ENCODE assay signal across 8 cellular contexts in genomic region chr5:177327539-177328522, GRCh38. TPM values are rescaled to one million over a fixed set of nuclear protein-coding genes. Genes with fewer than 3 reads are reported as not detected.
DNase-seq lines count a peak whose midpoint lies in the region; ATAC-seq and TF ChIP-seq lines count a peak whose summit lies in the region.

No MANE protein-coding gene starts in this region.

- CTCF ChIA-PET in mammary epithelial cell (lab: Charles Lee; ENCODE audit: low non-redundant PET) = no interaction called here

- H3K79me2 ChIP-seq in mammary epithelial cell (ENCODE audit: insufficient read depth, low read length) = no peaks in the 10 kb centered on the region

- DNase-seq in Right ventricle myocardium inferior (ENCODE audit: missing footprints) (peak; percentile 76), cardiac septum (ENCODE audit: low spot score) (no peak), mammary epithelial cell (peak; percentile 72), kidney tubule cell (ENCODE audit: low spot score) (no peak), tibial nerve (ENCODE audit: low spot score in 2 of 2) (no peak)
- no peak for DNase-seq in activated T-helper 1 cell treated with anti-CD3 and anti-CD28 coated beads, Interleukin-12 subunit alpha, Interleukin-12 subunit beta, Interleukin-2, Interleukin-4 antibody, amounts not matched to agents 30 ng/mL and 10 ng/mL and 1 ng/mL, durations not matched to agents 14 hours and 24 hours and 36 hours (ENCODE audit: low spot score)

- H3K4me3 ChIP-seq in mammary epithelial cell (replicated peaks in 1 of 3; ENCODE audit: insufficient read depth in 1 of 3, low read depth in 2 of 3, low read length in 3 of 3) (peak overlapping the region in 1 of 3 experiments; percentile 2), mucosa of stomach (ENCODE audit: low read length) (no peak overlapping the region), tibial nerve (no peak overlapping the region)

- in situ Hi-C loops in mammary epithelial cell (cut with MboI; ENCODE audit: low sequenced_read_pairs in 2 of 2) = loop anchor here in 1 of 2 donors (10.0 kb wide), 1 partner anchor 127 kb away; no protein-coding TSS in a partner anchor

- TF ChIP-seq POLR2A in tibial nerve (IDR thresholded peaks at IDR 0.05) = no peak

- peak overlapping the region; percentile 34 for H3K9ac ChIP-seq in mammary epithelial cell (ENCODE audit: insufficient read depth, low read length)
- peak overlapping the region; percentile 15 for H3K9ac ChIP-seq in mucosa of stomach (ENCODE audit: low read length)

- H3K27ac ChIP-seq in mammary epithelial cell (ENCODE audit: insufficient read depth, low read depth, low read length) = peak overlapping the region; percentile 63
- H3K27ac ChIP-seq in tibial nerve = peak overlapping the region in 1 of 4 donors; percentile 15

- intact Hi-C loops in Right ventricle myocardium inferior (cut with DNase I) = no loop called here
- intact Hi-C loops in cardiac septum (cut with DNase I) = no loop called here
- intact Hi-C loops in mammary epithelial cell (cut with micrococcal nuclease) = no loop called here
- intact Hi-C loops in activated T-helper 1 cell treated with anti-CD3 and anti-CD28 coated beads, Interleukin-12 subunit alpha, Interleukin-12 subunit beta, Interleukin-2, Interleukin-4 antibody, amounts not matched to agents 30 ng/mL and 10 ng/mL and 1 ng/mL, durations not matched to agents 14 hours and 24 hours and 36 hours (cut with micrococcal nuclease) = no loop called here

- no TSS peak for BruUV-seq in mammary epithelial cell (replicated peaks; lab: Mats Ljungman, UMichigan)

- H3K36me3 Mint-ChIP-seq in activated T-helper 1 cell treated with anti-CD3 and anti-CD28 coated beads, Interleukin-12 subunit alpha, Interleukin-12 subunit beta, Interleukin-2, Interleukin-4 antibody, amounts not matched to agents 30 ng/mL and 10 ng/mL and 1 ng/mL, durations not matched to agents 14 hours and 24 hours and 36 hours (ENCODE audit: low read depth) = peaks cover 12% of the 10 kb centered on the region

- dilution Hi-C loops in mammary epithelial cell (cut with HindIII; ENCODE audit: low sequenced_read_pairs) = loop anchor here (5.0 kb wide), 1 partner anchor 34 kb away; no protein-coding TSS in a partner anchor

- 36% methylated on average over 27 of the region's 28 CpGs for WGBS in mammary epithelial cell (ENCODE audit: low coverage, missing lambda C conversion rate)
- 69 to 74% methylated on average over 28 of the region's 28 CpGs for WGBS in tibial nerve, 2 donors

- H3K9me3 ChIP-seq in mammary epithelial cell (replicated peaks; ENCODE audit: insufficient read depth, low read length) (no peaks in the 10 kb centered on the region), mucosa of stomach (ENCODE audit: control insufficient read depth, low read length) (no peaks in the 10 kb centered on the region), tibial nerve (no peaks in the 10 kb centered on the region)

- H3K27me3 Mint-ChIP-seq in activated T-helper 1 cell treated with anti-CD3 and anti-CD28 coated beads, Interleukin-12 subunit alpha, Interleukin-12 subunit beta, Interleukin-2, Interleukin-4 antibody, amounts not matched to agents 30 ng/mL and 10 ng/mL and 1 ng/mL, durations not matched to agents 14 hours and 24 hours and 36 hours (ENCODE audit: insufficient read depth) = no peaks in the 10 kb centered on the region

- no peaks in the 10 kb centered on the region for H3K9me3 Mint-ChIP-seq in activated T-helper 1 cell treated with anti-CD3 and anti-CD28 coated beads, Interleukin-12 subunit alpha, Interleukin-12 subunit beta, Interleukin-2, Interleukin-4 antibody, amounts not matched to agents 30 ng/mL and 10 ng/mL and 1 ng/mL, durations not matched to agents 14 hours and 24 hours and 36 hours

- H3K4me3 Mint-ChIP-seq in activated T-helper 1 cell treated with anti-CD3 and anti-CD28 coated beads, Interleukin-12 subunit alpha, Interleukin-12 subunit beta, Interleukin-2, Interleukin-4 antibody, amounts not matched to agents 30 ng/mL and 10 ng/mL and 1 ng/mL, durations not matched to agents 14 hours and 24 hours and 36 hours = no peak overlapping the region

- H3K27me3 ChIP-seq in mammary epithelial cell (ENCODE audit: insufficient read depth, low read length) = no peaks in the 10 kb centered on the region
- H3K27me3 ChIP-seq in mucosa of stomach (ENCODE audit: control insufficient read depth, insufficient read depth, low read length) = no peaks in the 10 kb centered on the region
- no peaks in the 10 kb centered on the region for H3K27me3 ChIP-seq in tibial nerve

- H3K4me2 ChIP-seq in mammary epithelial cell (ENCODE audit: insufficient read depth, low read depth, low read length) = peak overlapping the region; percentile 69

- H3K36me3 ChIP-seq in mammary epithelial cell (ENCODE audit: insufficient read depth, low read length) (peaks cover 5% of the 10 kb centered on the region), mucosa of stomach (ENCODE audit: control insufficient read depth, insufficient read depth, low read length) (peaks cover 3% of the 10 kb centered on the region), tibial nerve (peaks cover 0 to 60% (median 6%) of the 10 kb centered on the region in 3 donors)

- H3K4me1 ChIP-seq in mammary epithelial cell (ENCODE audit: insufficient read depth, low read length) (peaks cover 34% of the 10 kb centered on the region), mucosa of stomach (ENCODE audit: control insufficient read depth, insufficient read depth, low read length) (peaks cover 15% of the 10 kb centered on the region), tibial nerve (no peaks in the 10 kb centered on the region)

- TF ChIP-seq CTCF in mammary epithelial cell (conservative IDR thresholded peaks at IDR 0.05 in 1 of 2, IDR thresholded peaks at IDR 0.05 in 1 of 2; ENCODE audit: extremely low read depth in 1 of 2, insufficient read depth in 1 of 2, low read depth in 1 of 2, low read length in 2 of 2) (peak in 1 of 2 donors; percentile 3), tibial nerve (IDR thresholded peaks at IDR 0.05) (no peak)

- no peak overlapping the region for H3K27ac Mint-ChIP-seq in activated T-helper 1 cell treated with anti-CD3 and anti-CD28 coated beads, Interleukin-12 subunit alpha, Interleukin-12 subunit beta, Interleukin-2, Interleukin-4 antibody, amounts not matched to agents 30 ng/mL and 10 ng/mL and 1 ng/mL, durations not matched to agents 14 hours and 24 hours and 36 hours

- H4K20me1 ChIP-seq in mammary epithelial cell (ENCODE audit: insufficient read depth, low read length) = no peaks in the 10 kb centered on the region

- peaks cover 9% of the 10 kb centered on the region for H3K4me1 Mint-ChIP-seq in activated T-helper 1 cell treated with anti-CD3 and anti-CD28 coated beads, Interleukin-12 subunit alpha, Interleukin-12 subunit beta, Interleukin-2, Interleukin-4 antibody, amounts not matched to agents 30 ng/mL and 10 ng/mL and 1 ng/mL, durations not matched to agents 14 hours and 24 hours and 36 hours (ENCODE audit: low read depth)

- ATAC-seq in Right ventricle myocardium inferior (peak; percentile 74), GM19328 (IDR thresholded peaks at IDR 0.05; ENCODE audit: unreplicated experiment) (no peak)

- peak overlapping the region; percentile 67 for H2AFZ ChIP-seq in mammary epithelial cell (ENCODE audit: low read depth, low read length)

- no peak for TF ChIP-seq EP300 in tibial nerve (IDR thresholded peaks at IDR 0.05)

RNA-seq across cellular contexts. Expression of gene MXD3, which starts 16.1 kb away (rescaled TPM):
- total RNA-seq in Right ventricle myocardium inferior (2.0 TPM), cardiac septum (1.9 TPM), mammary epithelial cell (10 to 100 TPM in 1 of 2 donors, under 1 TPM in 1; 0.83 to 10.7 TPM), tibial nerve (10 to 100 TPM in 2 of 4 donors, 1 to 10 TPM in 2; 5.2 to 33.9 (median 14.7) TPM)
- 3.6 TPM for polyA plus RNA-seq in mammary epithelial cell
- polyA minus RNA-seq in mammary epithelial cell = not detected
- 9.6 and 11.8 TPM in 2 replicates for total RNA-seq in activated T-helper 1 cell treated with anti-CD3 and anti-CD28 coated beads, Interleukin-12 subunit alpha, Interleukin-12 subunit beta, Interleukin-2, Interleukin-4 antibody, amounts not matched to agents 30 ng/mL and 10 ng/mL and 1 ng/mL, durations not matched to agents 14 hours and 24 hours and 36 hours

RNA-seq across cellular contexts. Expression of gene LMAN2, which starts 23.6 kb away (rescaled TPM):
- total RNA-seq in Right ventricle myocardium inferior (72.3 TPM), cardiac septum (67.5 TPM), mammary epithelial cell (100 to 1,000 TPM; 114 to 201 TPM), tibial nerve (100 to 1,000 TPM; 144 to 179 (median 154) TPM)
- 222 TPM for polyA plus RNA-seq in mammary epithelial cell
- 285 TPM for polyA minus RNA-seq in mammary epithelial cell
- 108 and 118 TPM in 2 replicates for total RNA-seq in activated T-helper 1 cell treated with anti-CD3 and anti-CD28 coated beads, Interleukin-12 subunit alpha, Interleukin-12 subunit beta, Interleukin-2, Interleukin-4 antibody, amounts not matched to agents 30 ng/mL and 10 ng/mL and 1 ng/mL, durations not matched to agents 14 hours and 24 hours and 36 hours

RNA-seq across cellular contexts. Expression of gene PRELID1, which starts 24.2 kb away (rescaled TPM):
- total RNA-seq in Right ventricle myocardium inferior (34.1 TPM), cardiac septum (49.8 TPM), mammary epithelial cell (100 to 1,000 TPM in 1 of 2 donors, 10 to 100 TPM in 1; 51.5 to 181 TPM), tibial nerve (10 to 100 TPM; 52.6 to 87.0 (median 65.2) TPM)
- polyA plus RNA-seq in mammary epithelial cell = 276 TPM
- polyA minus RNA-seq in mammary epithelial cell = 144 TPM
- total RNA-seq in activated T-helper 1 cell treated with anti-CD3 and anti-CD28 coated beads, Interleukin-12 subunit alpha, Interleukin-12 subunit beta, Interleukin-2, Interleukin-4 antibody, amounts not matched to agents 30 ng/mL and 10 ng/mL and 1 ng/mL, durations not matched to agents 14 hours and 24 hours and 36 hours = 239 and 250 TPM in 2 replicates

RNA-seq across cellular contexts. Expression of gene RAB24, which starts 24.3 kb away (rescaled TPM):
- total RNA-seq in Right ventricle myocardium inferior (18.9 TPM), cardiac septum (19.0 TPM), mammary epithelial cell (10 to 100 TPM; 10.3 to 21.4 TPM), tibial nerve (10 to 100 TPM; 24.1 to 56.7 (median 35.4) TPM)
- 17.4 TPM for polyA plus RNA-seq in mammary epithelial cell
- not detected for polyA minus RNA-seq in mammary epithelial cell
- total RNA-seq in activated T-helper 1 cell treated with anti-CD3 and anti-CD28 coated beads, Interleukin-12 subunit alpha, Interleukin-12 subunit beta, Interleukin-2, Interleukin-4 antibody, amounts not matched to agents 30 ng/mL and 10 ng/mL and 1 ng/mL, durations not matched to agents 14 hours and 24 hours and 36 hours = 19.7 and 22.4 TPM in 2 replicates

RNA-seq across cellular contexts. Expression of gene RGS14, which starts 29.9 kb away (rescaled TPM):
- total RNA-seq in Right ventricle myocardium inferior = 3.9 TPM
- total RNA-seq in cardiac septum = 4.3 TPM
- total RNA-seq in mammary epithelial cell = 10 to 100 TPM in 1 of 2 donors, 1 to 10 TPM in 1; 6.1 to 10.0 TPM
- polyA plus RNA-seq in mammary epithelial cell = 8.1 TPM
- polyA minus RNA-seq in mammary epithelial cell = 48.7 TPM
- 37.8 and 41.3 TPM in 2 replicates for total RNA-seq in activated T-helper 1 cell treated with anti-CD3 and anti-CD28 coated beads, Interleukin-12 subunit alpha, Interleukin-12 subunit beta, Interleukin-2, Interleukin-4 antibody, amounts not matched to agents 30 ng/mL and 10 ng/mL and 1 ng/mL, durations not matched to agents 14 hours and 24 hours and 36 hours
- total RNA-seq in tibial nerve = 10 to 100 TPM; 10.2 to 29.6 (median 16.4) TPM

Comparison
In these comparisons a context has a peak if more than half of its experiments do, and no peak if none do; other contexts are left out.
1. DNase-seq: peak in Right ventricle myocardium inferior (single experiment) and mammary epithelial cell (single experiment); none in cardiac septum (single experiment), kidney tubule cell (single experiment), activated T-helper 1 cell treated with anti-CD3 and anti-CD28 coated beads, Interleukin-12 subunit alpha, Interleukin-12 subunit beta, Interleukin-2, Interleukin-4 antibody, amounts not matched to agents 30 ng/mL and 10 ng/mL and 1 ng/mL, durations not matched to agents 14 hours and 24 hours and 36 hours (single experiment) and tibial nerve (0 of 2).